1 cellular context compared by ENCODE assay signal in the genomic region with DNA sequence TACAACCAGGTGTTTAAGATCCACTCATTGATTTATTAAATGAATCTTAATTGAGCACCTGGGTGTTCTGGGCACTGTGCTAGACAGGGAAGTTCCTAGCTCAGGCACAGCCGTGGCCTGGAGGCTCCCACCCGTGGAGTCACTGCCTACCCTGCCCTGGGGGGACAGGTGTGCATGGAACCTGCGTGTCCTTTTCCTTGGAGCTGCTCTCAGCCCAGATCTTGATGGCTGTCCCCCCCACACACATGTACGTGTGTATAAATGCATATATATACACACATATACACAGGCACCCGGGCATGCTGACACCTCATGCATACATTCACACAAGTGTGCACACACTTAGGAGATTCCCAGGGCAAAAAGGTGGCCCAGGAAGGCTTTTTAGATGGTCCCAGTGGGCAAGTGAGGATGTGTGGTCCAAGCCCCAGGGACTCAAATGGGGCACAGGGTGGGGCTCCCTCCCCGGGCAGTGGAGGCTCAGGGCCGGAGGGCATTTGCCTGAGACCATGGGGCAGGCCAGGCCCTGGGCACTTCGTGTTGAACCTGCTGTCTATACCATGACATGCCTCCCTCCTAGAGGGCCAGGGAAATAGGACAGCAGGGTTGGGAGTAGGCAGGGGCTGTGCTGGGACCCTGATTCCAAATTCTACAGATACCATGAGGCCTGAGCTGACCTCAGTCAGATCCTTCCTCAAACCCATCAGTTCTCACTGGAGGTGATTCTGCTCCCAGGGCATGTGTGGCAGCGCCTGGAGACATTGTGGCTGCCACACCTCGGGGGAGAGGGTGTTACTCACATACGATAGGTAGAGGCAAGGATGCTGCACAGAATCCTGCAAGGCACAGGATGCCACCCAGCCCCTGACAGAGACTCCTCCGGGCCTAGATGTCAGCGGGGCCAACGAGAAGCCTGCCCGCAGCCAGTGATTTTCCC.
TF ChIP-seq lines count a peak whose summit lies in the region.

No MANE protein-coding gene starts in this region.

TF ChIP-seq in GM23338, 12 proteins besides CTCF, POLR2A, EP300 and RAD21 (continued from another document):
- TF ChIP-seq, protein P1, sequence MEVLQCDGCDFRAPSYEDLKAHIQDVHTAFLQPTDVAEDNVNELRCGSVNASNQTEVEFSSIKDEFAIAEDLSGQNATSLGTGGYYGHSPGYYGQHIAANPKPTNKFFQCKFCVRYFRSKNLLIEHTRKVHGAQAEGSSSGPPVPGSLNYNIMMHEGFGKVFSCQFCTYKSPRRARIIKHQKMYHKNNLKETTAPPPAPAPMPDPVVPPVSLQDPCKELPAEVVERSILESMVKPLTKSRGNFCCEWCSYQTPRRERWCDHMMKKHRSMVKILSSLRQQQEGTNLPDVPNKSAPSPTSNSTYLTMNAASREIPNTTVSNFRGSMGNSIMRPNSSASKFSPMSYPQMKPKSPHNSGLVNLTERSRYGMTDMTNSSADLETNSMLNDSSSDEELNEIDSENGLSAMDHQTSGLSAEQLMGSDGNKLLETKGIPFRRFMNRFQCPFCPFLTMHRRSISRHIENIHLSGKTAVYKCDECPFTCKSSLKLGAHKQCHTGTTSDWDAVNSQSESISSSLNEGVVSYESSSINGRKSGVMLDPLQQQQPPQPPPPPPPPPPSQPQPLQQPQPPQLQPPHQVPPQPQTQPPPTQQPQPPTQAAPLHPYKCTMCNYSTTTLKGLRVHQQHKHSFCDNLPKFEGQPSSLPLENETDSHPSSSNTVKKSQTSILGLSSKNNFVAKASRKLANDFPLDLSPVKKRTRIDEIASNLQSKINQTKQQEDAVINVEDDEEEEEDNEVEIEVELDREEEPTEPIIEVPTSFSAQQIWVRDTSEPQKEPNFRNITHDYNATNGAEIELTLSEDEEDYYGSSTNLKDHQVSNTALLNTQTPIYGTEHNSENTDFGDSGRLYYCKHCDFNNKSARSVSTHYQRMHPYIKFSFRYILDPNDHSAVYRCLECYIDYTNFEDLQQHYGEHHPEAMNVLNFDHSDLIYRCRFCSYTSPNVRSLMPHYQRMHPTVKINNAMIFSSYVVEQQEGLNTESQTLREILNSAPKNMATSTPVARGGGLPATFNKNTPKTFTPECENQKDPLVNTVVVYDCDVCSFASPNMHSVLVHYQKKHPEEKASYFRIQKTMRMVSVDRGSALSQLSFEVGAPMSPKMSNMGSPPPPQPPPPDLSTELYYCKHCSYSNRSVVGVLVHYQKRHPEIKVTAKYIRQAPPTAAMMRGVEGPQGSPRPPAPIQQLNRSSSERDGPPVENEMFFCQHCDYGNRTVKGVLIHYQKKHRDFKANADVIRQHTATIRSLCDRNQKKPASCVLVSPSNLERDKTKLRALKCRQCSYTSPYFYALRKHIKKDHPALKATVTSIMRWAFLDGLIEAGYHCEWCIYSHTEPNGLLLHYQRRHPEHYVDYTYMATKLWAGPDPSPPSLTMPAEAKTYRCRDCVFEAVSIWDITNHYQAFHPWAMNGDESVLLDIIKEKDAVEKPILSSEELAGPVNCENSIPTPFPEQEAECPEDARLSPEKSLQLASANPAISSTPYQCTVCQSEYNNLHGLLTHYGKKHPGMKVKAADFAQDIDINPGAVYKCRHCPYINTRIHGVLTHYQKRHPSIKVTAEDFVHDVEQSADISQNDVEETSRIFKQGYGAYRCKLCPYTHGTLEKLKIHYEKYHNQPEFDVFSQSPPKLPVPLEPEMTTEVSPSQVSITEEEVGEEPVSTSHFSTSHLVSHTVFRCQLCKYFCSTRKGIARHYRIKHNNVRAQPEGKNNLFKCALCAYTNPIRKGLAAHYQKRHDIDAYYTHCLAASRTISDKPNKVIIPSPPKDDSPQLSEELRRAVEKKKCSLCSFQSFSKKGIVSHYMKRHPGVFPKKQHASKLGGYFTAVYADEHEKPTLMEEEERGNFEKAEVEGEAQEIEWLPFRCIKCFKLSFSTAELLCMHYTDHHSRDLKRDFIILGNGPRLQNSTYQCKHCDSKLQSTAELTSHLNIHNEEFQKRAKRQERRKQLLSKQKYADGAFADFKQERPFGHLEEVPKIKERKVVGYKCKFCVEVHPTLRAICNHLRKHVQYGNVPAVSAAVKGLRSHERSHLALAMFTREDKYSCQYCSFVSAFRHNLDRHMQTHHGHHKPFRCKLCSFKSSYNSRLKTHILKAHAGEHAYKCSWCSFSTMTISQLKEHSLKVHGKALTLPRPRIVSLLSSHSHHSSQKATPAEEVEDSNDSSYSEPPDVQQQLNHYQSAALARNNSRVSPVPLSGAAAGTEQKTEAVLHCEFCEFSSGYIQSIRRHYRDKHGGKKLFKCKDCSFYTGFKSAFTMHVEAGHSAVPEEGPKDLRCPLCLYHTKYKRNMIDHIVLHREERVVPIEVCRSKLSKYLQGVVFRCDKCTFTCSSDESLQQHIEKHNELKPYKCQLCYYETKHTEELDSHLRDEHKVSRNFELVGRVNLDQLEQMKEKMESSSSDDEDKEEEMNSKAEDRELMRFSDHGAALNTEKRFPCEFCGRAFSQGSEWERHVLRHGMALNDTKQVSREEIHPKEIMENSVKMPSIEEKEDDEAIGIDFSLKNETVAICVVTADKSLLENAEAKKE (CRISPR knock-in tag; IDR thresholded peaks at IDR 0.05), result no peak
- TF ChIP-seq, protein P2, sequence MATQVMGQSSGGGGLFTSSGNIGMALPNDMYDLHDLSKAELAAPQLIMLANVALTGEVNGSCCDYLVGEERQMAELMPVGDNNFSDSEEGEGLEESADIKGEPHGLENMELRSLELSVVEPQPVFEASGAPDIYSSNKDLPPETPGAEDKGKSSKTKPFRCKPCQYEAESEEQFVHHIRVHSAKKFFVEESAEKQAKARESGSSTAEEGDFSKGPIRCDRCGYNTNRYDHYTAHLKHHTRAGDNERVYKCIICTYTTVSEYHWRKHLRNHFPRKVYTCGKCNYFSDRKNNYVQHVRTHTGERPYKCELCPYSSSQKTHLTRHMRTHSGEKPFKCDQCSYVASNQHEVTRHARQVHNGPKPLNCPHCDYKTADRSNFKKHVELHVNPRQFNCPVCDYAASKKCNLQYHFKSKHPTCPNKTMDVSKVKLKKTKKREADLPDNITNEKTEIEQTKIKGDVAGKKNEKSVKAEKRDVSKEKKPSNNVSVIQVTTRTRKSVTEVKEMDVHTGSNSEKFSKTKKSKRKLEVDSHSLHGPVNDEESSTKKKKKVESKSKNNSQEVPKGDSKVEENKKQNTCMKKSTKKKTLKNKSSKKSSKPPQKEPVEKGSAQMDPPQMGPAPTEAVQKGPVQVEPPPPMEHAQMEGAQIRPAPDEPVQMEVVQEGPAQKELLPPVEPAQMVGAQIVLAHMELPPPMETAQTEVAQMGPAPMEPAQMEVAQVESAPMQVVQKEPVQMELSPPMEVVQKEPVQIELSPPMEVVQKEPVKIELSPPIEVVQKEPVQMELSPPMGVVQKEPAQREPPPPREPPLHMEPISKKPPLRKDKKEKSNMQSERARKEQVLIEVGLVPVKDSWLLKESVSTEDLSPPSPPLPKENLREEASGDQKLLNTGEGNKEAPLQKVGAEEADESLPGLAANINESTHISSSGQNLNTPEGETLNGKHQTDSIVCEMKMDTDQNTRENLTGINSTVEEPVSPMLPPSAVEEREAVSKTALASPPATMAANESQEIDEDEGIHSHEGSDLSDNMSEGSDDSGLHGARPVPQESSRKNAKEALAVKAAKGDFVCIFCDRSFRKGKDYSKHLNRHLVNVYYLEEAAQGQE (IDR thresholded peaks at IDR 0.05; ENCODE audit: unreplicated experiment), result no peak
